In genomic region chrX:86455495-86455894, GRCh38 we compare ENCODE assay signal across 17 cellular contexts.
"Had no signal": no experiment of that assay in that cellular context is flagged by ENCODE, and none has a peak within 500 bp of the region (broad histone marks: within the 10 kb centered on the region; RNA-seq: fewer than 3 reads in every experiment).

No MANE protein-coding gene starts in this region.

- H3K9me3 ChIP-seq: prostate gland, right lobe of liver, tibial artery, upper lobe of left lung, uterus had no signal

- FAIRE-seq: endothelial cell of umbilical vein had no signal

- H3K27me3 Mint-ChIP-seq: dendritic cell treated with granulocyte-macrophage colony-stimulating factor and Interleukin-4, amounts not matched to agents 40 ng/mL and 50 ng/mL, for 4 days; stimulated activated naive CD8-positive, alpha-beta T cell treated with anti-CD3 and anti-CD28 coated beads, Interleukin-15, Interleukin-2, amounts not matched to agents 100 ng/mL and 50 ng/mL, for 24 hours had no signal

- H3K9ac ChIP-seq: parathyroid adenoma had no signal

- H3K4me3 ChIP-seq: prostate gland, right lobe of liver, tibial artery, upper lobe of left lung, uterus had no signal

- H3K27ac ChIP-seq: foreskin keratinocyte, parathyroid adenoma, prostate gland, right lobe of liver, tibial artery, upper lobe of left lung, uterus had no signal

- H2AFZ ChIP-seq: parathyroid adenoma had no signal

- H3K36me3 ChIP-seq: prostate gland, right lobe of liver, tibial artery, upper lobe of left lung had no signal

- H3K4me1 ChIP-seq: foreskin keratinocyte, parathyroid adenoma, prostate gland, right lobe of liver, tibial artery, upper lobe of left lung, uterus had no signal

- H3K4me3 Mint-ChIP-seq: dendritic cell treated with granulocyte-macrophage colony-stimulating factor and Interleukin-4, amounts not matched to agents 40 ng/mL and 50 ng/mL, for 4 days; natural killer cell; stimulated activated effector memory CD8-positive, alpha-beta T cell treated with anti-CD3 and anti-CD28 coated beads, Interleukin-12 subunit alpha, Interleukin-12 subunit beta, amount 100 ng/mL, for 72 hours; stimulated activated naive CD8-positive, alpha-beta T cell treated with anti-CD3 and anti-CD28 coated beads, Interleukin-15, Interleukin-2, amounts not matched to agents 100 ng/mL and 50 ng/mL, for 24 hours had no signal

- H3K27me3 ChIP-seq: foreskin keratinocyte, tibial artery, upper lobe of left lung, uterus had no signal

- DNase-seq: erythroblast; foreskin keratinocyte; mammary epithelial cell; natural killer cell; right lobe of liver; stimulated activated CD4-positive, alpha-beta T cell treated with anti-CD3 and anti-CD28 coated beads, Interleukin-4, amount 100 ng/mL, for 1 hour; stimulated activated CD8-positive, alpha-beta memory T cell treated with anti-CD3 and anti-CD28 coated beads, Interleukin-4, amount 100 ng/mL, for 48 hours; tibial artery; upper lobe of left lung; uterus had no signal

- H3K79me2 ChIP-seq: parathyroid adenoma had no signal

- H3K36me3 Mint-ChIP-seq: natural killer cell; stimulated activated effector memory CD8-positive, alpha-beta T cell treated with anti-CD3 and anti-CD28 coated beads, Interleukin-12 subunit alpha, Interleukin-12 subunit beta, amount 100 ng/mL, for 72 hours had no signal

- ATAC-seq: foreskin keratinocyte; left lobe of liver; natural killer cell; right lobe of liver; stimulated activated effector memory CD8-positive, alpha-beta T cell treated with anti-CD3 and anti-CD28 coated beads, Interleukin-12 subunit alpha, Interleukin-12 subunit beta, amount 100 ng/mL, for 72 hours had no signal

- H3K4me1 Mint-ChIP-seq: natural killer cell; stimulated activated effector memory CD8-positive, alpha-beta T cell treated with anti-CD3 and anti-CD28 coated beads, Interleukin-12 subunit alpha, Interleukin-12 subunit beta, amount 100 ng/mL, for 72 hours had no signal

- H3K27ac Mint-ChIP-seq: dendritic cell treated with granulocyte-macrophage colony-stimulating factor and Interleukin-4, amounts not matched to agents 40 ng/mL and 50 ng/mL, for 4 days; natural killer cell; stimulated activated effector memory CD8-positive, alpha-beta T cell treated with anti-CD3 and anti-CD28 coated beads, Interleukin-12 subunit alpha, Interleukin-12 subunit beta, amount 100 ng/mL, for 72 hours; stimulated activated naive CD8-positive, alpha-beta T cell treated with anti-CD3 and anti-CD28 coated beads, Interleukin-15, Interleukin-2, amounts not matched to agents 100 ng/mL and 50 ng/mL, for 24 hours had no signal
